ENCODE assay signal across 26 cellular contexts in genomic region chr2:151869296-151869695, GRCh38. TPM values are rescaled to one million over a fixed set of nuclear protein-coding genes. Genes with fewer than 3 reads are reported as not detected.
DNase-seq lines count a peak whose midpoint lies in the region; ATAC-seq, FAIRE-seq and TF ChIP-seq lines count a peak whose summit lies in the region.
"Had no signal": no experiment of that assay in that cellular context is flagged by ENCODE, and none has a peak within 500 bp of the region (broad histone marks: within the 10 kb centered on the region; RNA-seq: fewer than 3 reads in every experiment).

No MANE protein-coding gene starts in this region.

- in situ Hi-C loops in G401 (cut with HindIII; ENCODE audit: low sequenced_read_pairs): no loop called here

- no peak overlapping the region for H3K4me3 Mint-ChIP-seq in WTC11
- H3K4me3 Mint-ChIP-seq in endothelial cell (ENCODE audit: unreplicated experiment): no peak overlapping the region
- H3K4me3 Mint-ChIP-seq: CD8-positive, alpha-beta T cell; H9 had no signal

- no peaks in the 10 kb centered on the region for H3K36me3 Mint-ChIP-seq in WTC11
- no peaks in the 10 kb centered on the region for H3K36me3 Mint-ChIP-seq in endothelial cell (ENCODE audit: low read depth, unreplicated experiment)
- H3K36me3 Mint-ChIP-seq: CD8-positive, alpha-beta T cell had no signal

- peak; percentile 76 for DNase-seq in G401 (ENCODE audit: low spot score)
- no peak for DNase-seq in WTC11 (ENCODE audit: low spot score)
- peak; percentile 42 for DNase-seq in globus pallidus (ENCODE audit: low spot score)
- peak; percentile 40 for DNase-seq in pons (ENCODE audit: low spot score)
- no peak for DNase-seq in HTR-8/SVneo (ENCODE audit: insufficient read length, low spot score)
- no peak for DNase-seq in GM20000 (ENCODE audit: low spot score)
- DNase-seq in endothelial cell (ENCODE audit: low spot score): no peak
- DNase-seq: AML-193; Caco-2; CD8-positive, alpha-beta T cell; DMS 273 treated with DMSO at 0.1 percent for 48 hours; DMS79; EL; GF-D8; H9; MV-4-11; NCI-H1105; NCI-H1436 treated with DMSO at 0.1 percent for 48 hours; NCI-H187 treated with DMSO at 0.1 percent for 48 hours; NCI-H446 treated with DMSO at 0.1 percent for 48 hours; NCI-H526 treated with DMSO at 0.1 percent for 48 hours; SHP77; T-helper 1 cell had no signal

- TF ChIP-seq CTCF in WTC11 (IDR thresholded peaks at IDR 0.05) (no peak), GM20000 (IDR thresholded peaks at IDR 0.05; ENCODE audit: extremely low read depth, missing control alignments) (no peak), endothelial cell (IDR thresholded peaks at IDR 0.05; ENCODE audit: unreplicated experiment) (no peak)

- no peak for FAIRE-seq in HTR-8/SVneo (lab: Jason Lieb, UNC)
- FAIRE-seq: A549, GM12891 had no signal

- H3K27me3 Mint-ChIP-seq in WTC11 (ENCODE audit: low read depth) (no peaks in the 10 kb centered on the region), endothelial cell (ENCODE audit: unreplicated experiment) (no peaks in the 10 kb centered on the region)

- CTCF ChIA-PET in WTC11 (lab: Charles Lee): no interaction called here

- H3K9me3 Mint-ChIP-seq in WTC11 (no peaks in the 10 kb centered on the region), endothelial cell (ENCODE audit: unreplicated experiment) (no peaks in the 10 kb centered on the region)
- H3K9me3 Mint-ChIP-seq: CD8-positive, alpha-beta T cell; H9 had no signal

- ATAC-seq in WTC11: peak; percentile 39
- ATAC-seq: A549; CD8-positive, alpha-beta T cell; Panc1 had no signal

- peaks cover 8% of the 10 kb centered on the region; the same call in 1 of the 2 replicates for H3K4me1 Mint-ChIP-seq in WTC11
- no peaks in the 10 kb centered on the region for H3K4me1 Mint-ChIP-seq in endothelial cell (ENCODE audit: unreplicated experiment)

- H3K27ac Mint-ChIP-seq in WTC11 (no peak overlapping the region), endothelial cell (ENCODE audit: unreplicated experiment) (no peak overlapping the region)
- H3K27ac Mint-ChIP-seq: CD8-positive, alpha-beta T cell had no signal

- POLR2A ChIA-PET in WTC11 (lab: Charles Lee): no interaction called here

TF ChIP-seq in WTC11, 78 proteins besides CTCF, POLR2A, EP300 and RAD21:
- no peak for TF ChIP-seq MLX (CRISPR knock-in tag; IDR thresholded peaks at IDR 0.05)
- TF ChIP-seq SMAD3 (CRISPR knock-in tag; IDR thresholded peaks at IDR 0.05; ENCODE audit: borderline replicate concordance): no peak
- no peak for TF ChIP-seq ESRRA (CRISPR knock-in tag; IDR thresholded peaks at IDR 0.05; ENCODE audit: borderline replicate concordance)
- no peak for TF ChIP-seq ZNF425 (CRISPR knock-in tag; conservative IDR thresholded peaks at IDR 0.05)
- no peak for TF ChIP-seq E2F5 (CRISPR knock-in tag; IDR thresholded peaks at IDR 0.05)
- TF ChIP-seq MYBL2 (CRISPR knock-in tag; IDR thresholded peaks at IDR 0.05): no peak
- TF ChIP-seq CDX4 (CRISPR knock-in tag; IDR thresholded peaks at IDR 0.05; ENCODE audit: borderline replicate concordance): no peak
- no peak for TF ChIP-seq IRF1 (CRISPR knock-in tag; IDR thresholded peaks at IDR 0.05)
- TF ChIP-seq ZNF281 (CRISPR knock-in tag; IDR thresholded peaks at IDR 0.05): no peak
- TF ChIP-seq NR3C1 (CRISPR knock-in tag; conservative IDR thresholded peaks at IDR 0.05; ENCODE audit: low read depth): no peak

RNA-seq across cellular contexts. Expression of gene ARL5A, which starts 41.1 kb away (rescaled TPM):
- 59.9 and 90.8 TPM in 2 replicates for total RNA-seq in G401 (2014; rRNA removed; shearing (Covaris generic))
- total RNA-seq in WTC11 (2021) (73.2 to 82.7 TPM (median 74.1 TPM) in 3 replicates), endothelial cell (ENCODE audit: unreplicated experiment) (42.2 TPM)

Comparison
In these comparisons a context has a peak if more than half of its experiments do, and no peak if none do; other contexts are left out.
1. DNase-seq: peak in G401 (single experiment), globus pallidus (single experiment) and pons (single experiment); none in WTC11 (single experiment), HTR-8/SVneo (single experiment), GM20000 (single experiment) and endothelial cell (single experiment).